17 cellular contexts compared by ENCODE assay signal in genomic region chr22:32828150-32828549, GRCh38. TPM values are rescaled to one million over a fixed set of nuclear protein-coding genes. Genes with fewer than 3 reads are reported as not detected.
DNase-seq lines count a peak whose midpoint lies in the region; ATAC-seq and TF ChIP-seq lines count a peak whose summit lies in the region.
"Had no signal": no experiment of that assay in that cellular context is flagged by ENCODE, and none has a peak within 500 bp of the region (broad histone marks: within the 10 kb centered on the region; RNA-seq: fewer than 3 reads in every experiment).

No MANE protein-coding gene starts in this region.

- peaks cover 0 to 35% (median 3%) of the 10 kb centered on the region in 9 donors for H3K36me3 ChIP-seq in heart right ventricle

- no peak overlapping the region for H3K4me3 Mint-ChIP-seq in osteocyte (ENCODE audit: unreplicated experiment)
- no peak overlapping the region for H3K4me3 Mint-ChIP-seq in activated CD8-positive, alpha-beta memory T cell treated with anti-CD3 and anti-CD28 coated beads, Interleukin-2, amount 10 ng/mL, durations not matched to agents 7 days and 5 days
- H3K4me3 Mint-ChIP-seq: activated naive CD8-positive, alpha-beta T cell treated with anti-CD3 and anti-CD28 coated beads for 36 hours; dendritic cell treated with granulocyte-macrophage colony-stimulating factor and Interleukin-4, amounts not matched to agents 40 ng/mL and 50 ng/mL, for 4 days; IgD-negative memory B cell; immature natural killer cell had no signal

- H3K9me3 ChIP-seq in heart right ventricle = no peaks in the 10 kb centered on the region
- H3K9me3 ChIP-seq: mucosa of descending colon had no signal

- no peaks in the 10 kb centered on the region for H3K27me3 Mint-ChIP-seq in osteocyte (ENCODE audit: unreplicated experiment)
- no peaks in the 10 kb centered on the region for H3K27me3 Mint-ChIP-seq in activated CD8-positive, alpha-beta memory T cell treated with anti-CD3 and anti-CD28 coated beads, Interleukin-2, amount 10 ng/mL, durations not matched to agents 7 days and 5 days
- H3K27me3 Mint-ChIP-seq: activated naive CD8-positive, alpha-beta T cell treated with anti-CD3 and anti-CD28 coated beads for 36 hours; dendritic cell treated with granulocyte-macrophage colony-stimulating factor and Interleukin-4, amounts not matched to agents 40 ng/mL and 50 ng/mL, for 4 days; IgD-negative memory B cell had no signal

- peaks cover 3% of the 10 kb centered on the region for H3K36me3 Mint-ChIP-seq in osteocyte (ENCODE audit: unreplicated experiment)
- no peaks in the 10 kb centered on the region for H3K36me3 Mint-ChIP-seq in activated CD8-positive, alpha-beta memory T cell treated with anti-CD3 and anti-CD28 coated beads, Interleukin-2, amount 10 ng/mL, durations not matched to agents 7 days and 5 days
- H3K36me3 Mint-ChIP-seq: activated naive CD8-positive, alpha-beta T cell treated with anti-CD3 and anti-CD28 coated beads for 36 hours; IgD-negative memory B cell; immature natural killer cell had no signal

- H3K27ac ChIP-seq in heart right ventricle = peak overlapping the region in 9 of 10 donors; percentile 10 to 87 (median 72)

- intact Hi-C loops in heart right ventricle (cut with DNase I) = no loop called here
- intact Hi-C loops in Right ventricle myocardium inferior (cut with DNase I) = no loop called here

- no peaks in the 10 kb centered on the region for H3K9me3 Mint-ChIP-seq in osteocyte (ENCODE audit: unreplicated experiment)
- H3K9me3 Mint-ChIP-seq in activated CD8-positive, alpha-beta memory T cell treated with anti-CD3 and anti-CD28 coated beads, Interleukin-2, amount 10 ng/mL, durations not matched to agents 7 days and 5 days (ENCODE audit: low read depth) = no peaks in the 10 kb centered on the region
- H3K9me3 Mint-ChIP-seq: activated naive CD8-positive, alpha-beta T cell treated with anti-CD3 and anti-CD28 coated beads for 36 hours; dendritic cell treated with granulocyte-macrophage colony-stimulating factor and Interleukin-4, amounts not matched to agents 40 ng/mL and 50 ng/mL, for 4 days; IgD-negative memory B cell had no signal

- no peak overlapping the region for H3K27ac Mint-ChIP-seq in osteocyte (ENCODE audit: unreplicated experiment)
- H3K27ac Mint-ChIP-seq in activated CD8-positive, alpha-beta memory T cell treated with anti-CD3 and anti-CD28 coated beads, Interleukin-2, amount 10 ng/mL, durations not matched to agents 7 days and 5 days = no peak overlapping the region
- H3K27ac Mint-ChIP-seq: activated naive CD8-positive, alpha-beta T cell treated with anti-CD3 and anti-CD28 coated beads for 36 hours; dendritic cell treated with granulocyte-macrophage colony-stimulating factor and Interleukin-4, amounts not matched to agents 40 ng/mL and 50 ng/mL, for 4 days; IgD-negative memory B cell; immature natural killer cell had no signal

- H3K4me1 Mint-ChIP-seq in osteocyte (ENCODE audit: unreplicated experiment) = peaks cover 6% of the 10 kb centered on the region
- peaks cover 3% of the 10 kb centered on the region for H3K4me1 Mint-ChIP-seq in activated CD8-positive, alpha-beta memory T cell treated with anti-CD3 and anti-CD28 coated beads, Interleukin-2, amount 10 ng/mL, durations not matched to agents 7 days and 5 days
- H3K4me1 Mint-ChIP-seq: IgD-negative memory B cell, immature natural killer cell had no signal

- ATAC-seq in heart right ventricle = no peak
- no peak for ATAC-seq in Right ventricle myocardium inferior
- no peak for ATAC-seq in GM18870 (IDR thresholded peaks at IDR 0.05; ENCODE audit: unreplicated experiment)
- no peak for ATAC-seq in activated CD8-positive, alpha-beta memory T cell treated with anti-CD3 and anti-CD28 coated beads, Interleukin-2, amount 10 ng/mL, durations not matched to agents 7 days and 5 days
- ATAC-seq: mucosa of descending colon had no signal

- no peak overlapping the region for H3K4me3 ChIP-seq in heart right ventricle
- H3K4me3 ChIP-seq in epithelial cell of proximal tubule (ENCODE audit: low read depth, low read length) = no peak overlapping the region
- H3K4me3 ChIP-seq: mucosa of descending colon had no signal

- TF ChIP-seq CTCF in heart right ventricle (IDR thresholded peaks at IDR 0.05) (peak in 6 of 9 donors; percentile 23 to 52 (median 43)), epithelial cell of proximal tubule (conservative IDR thresholded peaks at IDR 0.05; ENCODE audit: low read depth, low read length) (peak; percentile 26), osteocyte (IDR thresholded peaks at IDR 0.05) (peak; percentile 15)

- 26 to 46% methylated on average over 2 of the region's 2 CpGs for WGBS in heart right ventricle, 2 donors

- no peaks in the 10 kb centered on the region for H3K27me3 ChIP-seq in heart right ventricle

- DNase-seq in heart right ventricle (no peak), Right ventricle myocardium inferior (ENCODE audit: missing footprints) (no peak), epithelial cell of proximal tubule (ENCODE audit: low read depth) (no peak), osteocyte (ENCODE audit: extremely low spot score, unreplicated experiment) (no peak), CD1c-positive myeloid dendritic cell (ENCODE audit: extremely low spot score) (no peak), amniotic stem cell (lab: John Stamatoyannopoulos, UW) (no peak)
- no peak for DNase-seq in activated CD8-positive, alpha-beta memory T cell treated with anti-CD3 and anti-CD28 coated beads, Interleukin-2, amount 10 ng/mL, durations not matched to agents 7 days and 5 days
- DNase-seq: activated naive CD8-positive, alpha-beta T cell treated with anti-CD3 and anti-CD28 coated beads for 36 hours; immature natural killer cell; mucosa of descending colon; NCI-H1092 treated with DMSO at 0.1 percent for 48 hours; NCI-H2227 treated with DMSO at 0.1 percent for 48 hours; stimulated activated CD4-positive, alpha-beta T cell treated with anti-CD3 and anti-CD28 coated beads, Interleukin-2, amount 100 ng/mL, for 48 hours had no signal

- CTCF ChIA-PET in activated CD8-positive, alpha-beta memory T cell treated with anti-CD3 and anti-CD28 coated beads, Interleukin-2, amount 10 ng/mL, durations not matched to agents 7 days and 5 days (lab: Charles Lee) = no interaction called here

- peaks cover 70 to 100% (median 99%) of the 10 kb centered on the region in 9 donors for H3K4me1 ChIP-seq in heart right ventricle

RNA-seq across cellular contexts. Expression of gene TIMP3, which starts 26.6 kb away (rescaled TPM):
- 100 to 1,000 TPM in 9 of 10 donors, 10 to 100 TPM in 1; 91.9 to 380 (median 166) TPM for total RNA-seq in heart right ventricle
- 100 to 1,000 TPM; 134 to 173 TPM for polyA plus RNA-seq in heart right ventricle
- 288 TPM for total RNA-seq in Right ventricle myocardium inferior
- total RNA-seq in epithelial cell of proximal tubule = 6.1 and 8.3 TPM in 2 replicates
- 36.2 and 37.3 TPM in 2 replicates for total RNA-seq in osteocyte
- not detected for total RNA-seq in activated CD8-positive, alpha-beta memory T cell treated with anti-CD3 and anti-CD28 coated beads, Interleukin-2, amount 10 ng/mL, durations not matched to agents 7 days and 5 days
- total RNA-seq: OCI-LY7 had no signal
- polyA plus RNA-seq: IgD-negative memory B cell, immature natural killer cell had no signal
